ENCODE assay signal across 23 cellular contexts in the genomic region with DNA sequence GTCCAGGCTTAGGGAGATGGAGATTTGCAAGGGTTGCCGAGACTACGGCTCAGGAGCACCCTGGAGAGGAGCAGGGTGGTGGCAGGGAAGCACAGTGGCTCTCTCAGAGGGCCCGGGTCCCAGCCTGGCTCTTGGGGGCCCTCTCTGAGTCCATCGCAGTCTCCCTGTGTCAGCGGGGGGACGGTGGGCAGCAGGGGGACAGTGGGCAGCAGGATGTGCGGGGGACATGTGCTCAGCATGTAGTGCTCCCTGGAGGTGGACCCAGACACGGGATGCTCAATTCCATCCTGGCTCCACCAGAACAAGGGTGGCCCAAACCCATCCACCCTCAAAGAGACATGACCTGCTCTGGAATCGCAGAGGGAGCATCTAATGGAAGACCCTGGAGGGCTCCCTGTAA. TPM values are rescaled to one million over a fixed set of nuclear protein-coding genes. Genes with fewer than 3 reads are reported as not detected.
A peak's percentile ranks its signal among the peaks of the same experiment; 100 is the strongest.
DNase-seq lines count a peak whose midpoint lies in the region; ATAC-seq and TF ChIP-seq lines count a peak whose summit lies in the region.
"Had no signal": no experiment of that assay in that cellular context is flagged by ENCODE, and none has a peak within 500 bp of the region (broad histone marks: within the 10 kb centered on the region; RNA-seq: fewer than 3 reads in every experiment).

No MANE protein-coding gene starts in this region.

- H3K4me3 Mint-ChIP-seq in chondrocyte (ENCODE audit: unreplicated experiment) (no peak overlapping the region), mesothelial cell of epicardium (no peak overlapping the region)
- H3K4me3 Mint-ChIP-seq: activated CD8-positive, alpha-beta T cell treated with anti-CD3 and anti-CD28 coated beads for 36 hours; activated T-cell treated with anti-CD3 and anti-CD28 coated beads, Interleukin-2, amount 50 U/mL, for 4 hours; CD4-positive, CD25-positive, alpha-beta regulatory T cell had no signal

- TF ChIP-seq CTCF in chondrocyte (IDR thresholded peaks at IDR 0.05) (no peak), mesothelial cell of epicardium (IDR thresholded peaks at IDR 0.05; ENCODE audit: unreplicated experiment) (no peak), transverse colon (IDR thresholded peaks at IDR 0.05) (no peak), GM13976 (IDR thresholded peaks at IDR 0.05; ENCODE audit: borderline replicate concordance, control extremely low read depth, extremely low read depth, insufficient read depth, missing control alignments) (no peak)

- intact Hi-C loops in transverse colon (cut with DNase I; ENCODE audit: low total_unique reads), result no loop called here

- H3K27ac Mint-ChIP-seq in activated naive CD4-positive, alpha-beta T cell treated with anti-CD3 and anti-CD28 coated beads, Interleukin-2, amount 50 U/mL, for 72 hours, result peak overlapping the region in 1 of 2 donors; percentile 22
- no peak overlapping the region for H3K27ac Mint-ChIP-seq in chondrocyte (ENCODE audit: unreplicated experiment)
- H3K27ac Mint-ChIP-seq in mesothelial cell of epicardium, result peak overlapping the region; percentile 66
- H3K27ac Mint-ChIP-seq: activated CD8-positive, alpha-beta T cell treated with anti-CD3 and anti-CD28 coated beads for 36 hours; CD4-positive, CD25-positive, alpha-beta regulatory T cell had no signal

- no peaks in the 10 kb centered on the region for H3K36me3 ChIP-seq in transverse colon
- H3K36me3 ChIP-seq: thyroid gland had no signal

- H3K27me3 ChIP-seq in transverse colon, result no peaks in the 10 kb centered on the region
- H3K27me3 ChIP-seq: dorsolateral prefrontal cortex, thyroid gland had no signal

- TF ChIP-seq POLR2A in transverse colon (IDR thresholded peaks at IDR 0.05), result no peak

- no peaks in the 10 kb centered on the region for H3K9me3 Mint-ChIP-seq in activated naive CD4-positive, alpha-beta T cell treated with anti-CD3 and anti-CD28 coated beads, Interleukin-2, amount 50 U/mL, for 72 hours
- no peaks in the 10 kb centered on the region for H3K9me3 Mint-ChIP-seq in chondrocyte (ENCODE audit: low read depth)
- no peaks in the 10 kb centered on the region for H3K9me3 Mint-ChIP-seq in mesothelial cell of epicardium
- H3K9me3 Mint-ChIP-seq: activated CD8-positive, alpha-beta T cell treated with anti-CD3 and anti-CD28 coated beads for 36 hours; activated T-cell treated with anti-CD3 and anti-CD28 coated beads, Interleukin-2, amount 50 U/mL, for 4 hours had no signal

- H3K4me1 Mint-ChIP-seq in chondrocyte (ENCODE audit: low read depth) (peaks cover 36% of the 10 kb centered on the region), mesothelial cell of epicardium (peaks cover 7% of the 10 kb centered on the region)

- H3K27me3 Mint-ChIP-seq in chondrocyte (ENCODE audit: low read depth) (no peaks in the 10 kb centered on the region), mesothelial cell of epicardium (ENCODE audit: low read depth) (no peaks in the 10 kb centered on the region)
- H3K27me3 Mint-ChIP-seq: activated CD8-positive, alpha-beta T cell treated with anti-CD3 and anti-CD28 coated beads for 36 hours; CD4-positive, CD25-positive, alpha-beta regulatory T cell had no signal

- peak; percentile 1 for DNase-seq in activated naive CD4-positive, alpha-beta T cell treated with anti-CD3 and anti-CD28 coated beads, Interleukin-2, amount 50 U/mL, for 16 hours
- no peak for DNase-seq in activated naive CD4-positive, alpha-beta T cell treated with anti-CD3 and anti-CD28 coated beads, Interleukin-2, amount 50 U/mL, for 72 hours (ENCODE audit: low spot score in 2 of 2)
- DNase-seq in chondrocyte (ENCODE audit: low spot score) (peak; percentile 64), mesothelial cell of epicardium (ENCODE audit: low spot score in 2 of 2, unreplicated experiment in 2 of 2) (no peak), transverse colon (peak; percentile 3), DMS53 (lab: John Stamatoyannopoulos, UW) (no peak), GM13976 (ENCODE audit: low spot score) (no peak)
- DNase-seq: activated CD8-positive, alpha-beta T cell treated with anti-CD3 and anti-CD28 coated beads for 36 hours; activated T-cell treated with anti-CD3 and anti-CD28 coated beads, Interleukin-2, amount 50 U/mL, for 4 hours; CD4-positive, CD25-positive, alpha-beta regulatory T cell; GOT3; MV-4-11; NCI-H1930; NCI-H446 treated with DMSO at 0.1 percent for 48 hours; NK-92 treated with Interleukin-12 subunit alpha and Interleukin-12 subunit beta, amount 100 ng/mL, for 24 hours had no signal

- peaks cover 0 to 6% (median 4%) of the 10 kb centered on the region in 4 donors for H3K4me1 ChIP-seq in transverse colon

- H3K4me3 ChIP-seq in transverse colon, result no peak overlapping the region
- H3K4me3 ChIP-seq: dorsolateral prefrontal cortex, lung, thyroid gland had no signal

- no peak overlapping the region for H3K27ac ChIP-seq in transverse colon
- H3K27ac ChIP-seq: HL-60 had no signal

- H3K9me3 ChIP-seq in transverse colon, result no peaks in the 10 kb centered on the region
- H3K9me3 ChIP-seq: thyroid gland had no signal

- no peak for ATAC-seq in activated naive CD4-positive, alpha-beta T cell treated with anti-CD3 and anti-CD28 coated beads, Interleukin-2, amount 50 U/mL, for 72 hours
- no peak for ATAC-seq in HG03097 (IDR thresholded peaks at IDR 0.05; ENCODE audit: low FRiP score, unreplicated experiment)
- ATAC-seq: activated CD8-positive, alpha-beta T cell treated with anti-CD3 and anti-CD28 coated beads for 36 hours; activated T-cell treated with anti-CD3 and anti-CD28 coated beads, Interleukin-2, amount 50 U/mL, for 4 hours had no signal

- no peaks in the 10 kb centered on the region for H3K36me3 Mint-ChIP-seq in activated naive CD4-positive, alpha-beta T cell treated with anti-CD3 and anti-CD28 coated beads, Interleukin-2, amount 50 U/mL, for 72 hours
- H3K36me3 Mint-ChIP-seq in chondrocyte (ENCODE audit: low read depth) (peaks cover 4% of the 10 kb centered on the region), mesothelial cell of epicardium (peaks cover 2% of the 10 kb centered on the region)
- H3K36me3 Mint-ChIP-seq: CD4-positive, CD25-positive, alpha-beta regulatory T cell had no signal

- WGBS in transverse colon (ENCODE audit: low coverage in 1 of 2), 2 donors, result 97 to 100% methylated on average over 2 to 8 of the region's 9 CpGs

- TF ChIP-seq EP300 in transverse colon (IDR thresholded peaks at IDR 0.05; ENCODE audit: low read depth), result no peak

- in situ Hi-C loops in transverse colon (cut with MboI; ENCODE audit: low pct_ligation_motif_present in 1 of 4, low pct_unique_long_range_greater_than_20kb in 1 of 4, low sequenced_read_pairs in 3 of 4), result loop anchor here in 2 of 4 donors (25.0 kb wide), 2 partner anchors 224 to 424 kb away; no protein-coding TSS in a partner anchor
- in situ Hi-C loops in GM13976 (cut with MboI; ENCODE audit: low sequenced_read_pairs, unreplicated experiment), result loop anchor here (25.0 kb wide), 1 partner anchor 424 kb away; no protein-coding TSS in a partner anchor

RNA-seq across cellular contexts. Expression of a gene that starts 43.0 kb away (rescaled TPM):
- total RNA-seq in activated naive CD4-positive, alpha-beta T cell treated with anti-CD3 and anti-CD28 coated beads, Interleukin-2, amount 50 U/mL, for 72 hours, result 1 to 10 TPM in 1 of 2 donors, under 1 TPM in 1; 0.16 to 1.1 TPM
- total RNA-seq in chondrocyte (not detected in 3 replicates), mesothelial cell of epicardium (not detected in 3 replicates), transverse colon (1 to 10 TPM in 2 of 4 donors, not detected in 2; 1.6 to 4.4 TPM)
- total RNA-seq: A673, bronchial epithelial cell, RPMI7951 had no signal

RNA-seq across cellular contexts. Expression of a gene that starts 46.6 kb away (rescaled TPM):
- 1 to 10 TPM; 2.2 to 3.9 TPM for total RNA-seq in activated naive CD4-positive, alpha-beta T cell treated with anti-CD3 and anti-CD28 coated beads, Interleukin-2, amount 50 U/mL, for 72 hours
- total RNA-seq in chondrocyte (151 to 298 TPM (median 163 TPM) in 3 replicates), mesothelial cell of epicardium (39.7 to 40.7 TPM (median 39.9 TPM) in 3 replicates), transverse colon (10 to 100 TPM in 2 of 4 donors, 1 to 10 TPM in 2; 6.4 to 10.8 (median 8.4) TPM)

Comparison
In these comparisons a context has a peak if more than half of its experiments do, and no peak if none do; other contexts are left out.
1. DNase-seq: peak in activated naive CD4-positive, alpha-beta T cell treated with anti-CD3 and anti-CD28 coated beads, Interleukin-2, amount 50 U/mL, for 16 hours (single experiment), chondrocyte (single experiment) and transverse colon (single experiment); none in activated naive CD4-positive, alpha-beta T cell treated with anti-CD3 and anti-CD28 coated beads, Interleukin-2, amount 50 U/mL, for 72 hours (0 of 2), mesothelial cell of epicardium (0 of 2), DMS53 (single experiment) and GM13976 (single experiment).